Comparison of ENCODE assay signal across 32 cellular contexts in the genomic region with DNA sequence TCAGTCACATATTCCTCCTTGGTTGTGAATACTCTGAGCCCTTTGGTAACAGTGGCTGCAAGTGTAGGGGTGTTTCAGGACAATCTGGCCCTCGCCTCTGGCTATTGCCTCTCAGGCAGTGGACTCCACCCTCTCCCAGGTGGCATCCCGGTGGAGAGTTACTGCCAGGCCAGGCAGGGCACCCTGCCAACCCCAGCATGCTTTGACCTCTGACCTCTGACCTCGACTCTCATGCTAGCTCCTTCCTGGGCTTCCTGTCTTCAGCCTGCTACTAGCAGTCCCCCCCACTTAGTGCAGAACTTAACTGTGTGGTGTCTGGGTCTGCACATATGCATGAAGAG. TPM values are rescaled to one million over a fixed set of nuclear protein-coding genes. Genes with fewer than 3 reads are reported as not detected.
DNase-seq lines count a peak whose midpoint lies in the region; ATAC-seq, FAIRE-seq and TF ChIP-seq lines count a peak whose summit lies in the region.
"Had no signal": no experiment of that assay in that cellular context is flagged by ENCODE, and none has a peak within 500 bp of the region (broad histone marks: within the 10 kb centered on the region; RNA-seq: fewer than 3 reads in every experiment).

No MANE protein-coding gene starts in this region.

- no peak for TF ChIP-seq CTCF in HFFc6 (IDR thresholded peaks at IDR 0.05)
- TF ChIP-seq CTCF in GM12878 (IDR thresholded peaks at IDR 0.05 in 2 of 3, conservative IDR thresholded peaks at IDR 0.05 in 1 of 3; ENCODE audit: control insufficient read depth in 2 of 3, extremely low read depth in 1 of 3, insufficient read depth in 1 of 3, low read depth in 3 of 3, low read length in 3 of 3): no peak
- TF ChIP-seq CTCF in left ventricle myocardium inferior (IDR thresholded peaks at IDR 0.05; ENCODE audit: borderline replicate concordance): no peak

- in situ Hi-C loops in GM12878 (cut with MboI): loop anchor here (5.0 kb wide), 1 partner anchor 49 kb away; no protein-coding TSS in a partner anchor

- no peaks in the 10 kb centered on the region for H4K20me1 ChIP-seq in GM12878 (ENCODE audit: control insufficient read depth, insufficient read depth)

- H3K27ac ChIP-seq in GM12878 (ENCODE audit: control insufficient read depth, insufficient read depth) (no peak overlapping the region), left ventricle myocardium inferior (replicated peaks) (peak overlapping the region; percentile 79), skeletal muscle tissue (ENCODE audit: low read depth, low read length) (peak overlapping the region; percentile 34)
- H3K27ac ChIP-seq: BLaER1 treated with 17β-estradiol and CSF1 and Interleukin-3, amounts not matched to agents 10 nM and 100 nM; PC-9; WERI-Rb-1 had no signal

- H3K27me3 ChIP-seq in GM12878 (replicated peaks in 1 of 2; ENCODE audit: control insufficient read depth in 2 of 2, insufficient read depth in 2 of 2, low read length in 1 of 2) (no peaks in the 10 kb centered on the region), left ventricle myocardium inferior (ENCODE audit: low read depth) (no peaks in the 10 kb centered on the region), skeletal muscle tissue (ENCODE audit: control insufficient read depth in 3 of 3, insufficient read depth in 3 of 3, low read length in 3 of 3) (peaks cover 0 to 3% (median 0%) of the 10 kb centered on the region in 3 donors)
- H3K27me3 ChIP-seq: uterus had no signal

- WGBS in GM12878 (ENCODE audit: insufficient coverage, insufficient replicate concordance, low lambda C conversion rate, missing lambda C conversion rate): 8% methylated on average over 3 of the region's 3 CpGs

- no peak for TF ChIP-seq POLR2A in GM12878 (IDR thresholded peaks at IDR 0.05; ENCODE audit: low read depth, low read length)

- H3K27ac Mint-ChIP-seq in HFFc6: peak overlapping the region; percentile 36
- H3K27ac Mint-ChIP-seq: activated CD4-positive, alpha-beta T cell treated with anti-CD3 and anti-CD28 coated beads, Interleukin-2, amount 10 ng/mL, durations not matched to agents 24 days and 14 days; activated naive CD8-positive, alpha-beta T cell treated with anti-CD3 and anti-CD28 coated beads for 36 hours; natural killer cell had no signal

- no peaks in the 10 kb centered on the region; the same call in 1 of the 2 replicates for H3K79me2 ChIP-seq in GM12878 (ENCODE audit: control insufficient read depth, insufficient read depth, low read length)

- no peak for ATAC-seq in GM12878
- ATAC-seq in HG03039 (IDR thresholded peaks at IDR 0.05; ENCODE audit: unreplicated experiment): no peak
- ATAC-seq in HG03571 (IDR thresholded peaks at IDR 0.05; ENCODE audit: unreplicated experiment): no peak
- ATAC-seq: natural killer cell had no signal

- no peak for FAIRE-seq in GM12878 (lab: Jason Lieb, UNC)
- FAIRE-seq: GM12891, small intestine had no signal

- peaks cover 24% of the 10 kb centered on the region for H3K4me1 ChIP-seq in GM12878 (ENCODE audit: control insufficient read depth, insufficient read depth, low read length)
- H3K4me1 ChIP-seq in left ventricle myocardium inferior: peaks cover 52% of the 10 kb centered on the region
- H3K4me1 ChIP-seq in skeletal muscle tissue (ENCODE audit: control insufficient read depth in 3 of 3, insufficient read depth in 3 of 3, low read length in 3 of 3): peaks cover 18 to 55% (median 45%) of the 10 kb centered on the region in 3 donors

- no peak for TF ChIP-seq RAD21 in GM12878 (IDR thresholded peaks at IDR 0.05; ENCODE audit: insufficient read depth, low read depth, low read length)

- H3K9me3 ChIP-seq in GM12878 (replicated peaks; ENCODE audit: control insufficient read depth, insufficient read depth, low read length) (no peaks in the 10 kb centered on the region), left ventricle myocardium inferior (replicated peaks) (no peaks in the 10 kb centered on the region), skeletal muscle tissue (ENCODE audit: control insufficient read depth in 3 of 3, low read length in 3 of 3) (no peaks in the 10 kb centered on the region)
- H3K9me3 ChIP-seq: BLaER1 treated with 17β-estradiol and CSF1 and Interleukin-3, amounts not matched to agents 10 nM and 100 nM; uterus had no signal

- H3K4me3 ChIP-seq in GM12878: no peak overlapping the region
- no peak overlapping the region for H3K4me3 ChIP-seq in left ventricle myocardium inferior
- H3K4me3 ChIP-seq in skeletal muscle tissue (ENCODE audit: low read length in 3 of 3): no peak overlapping the region
- H3K4me3 ChIP-seq: BLaER1 treated with 17β-estradiol and CSF1 and Interleukin-3, amounts not matched to agents 10 nM and 100 nM; coronary artery; lung; PC-9; uterus had no signal

- H3K4me2 ChIP-seq in GM12878 (ENCODE audit: control insufficient read depth, insufficient read depth): no peak overlapping the region
- H3K4me2 ChIP-seq: BLaER1 treated with 17β-estradiol and CSF1 and Interleukin-3, amounts not matched to agents 10 nM and 100 nM; PC-9 had no signal

- CTCF ChIA-PET in GM12878 (lab: Yijun Ruan, JAX): no interaction called here

- H3K36me3 ChIP-seq in GM12878 (ENCODE audit: control insufficient read depth in 2 of 2, insufficient read depth in 2 of 2, low read length in 1 of 2) (peaks cover 0 to 1% of the 10 kb centered on the region in 2 experiments; a peak in 2 of 4 replicates), left ventricle myocardium inferior (no peaks in the 10 kb centered on the region), skeletal muscle tissue (ENCODE audit: control insufficient read depth in 3 of 3, insufficient read depth in 3 of 3, low read length in 3 of 3) (peaks cover 38 to 41% (median 40%) of the 10 kb centered on the region in 3 donors)
- H3K36me3 ChIP-seq: uterus had no signal

- peaks cover 6% of the 10 kb centered on the region; the same call in 1 of the 2 replicates for H3K36me3 Mint-ChIP-seq in HFFc6 (ENCODE audit: low read depth)
- H3K36me3 Mint-ChIP-seq: activated naive CD8-positive, alpha-beta T cell treated with anti-CD3 and anti-CD28 coated beads for 36 hours; natural killer cell had no signal

- intact Hi-C loops in GM12878 (cut with micrococcal nuclease; ENCODE audit: unreplicated experiment) (no loop called here), left ventricle myocardium inferior (cut with micrococcal nuclease) (no loop called here)

- POLR2A ChIA-PET in GM12878 (lab: Charles Lee): no interaction called here

- RAD21 ChIA-PET in GM12878 (lab: Charles Lee; ENCODE audit: unreplicated experiment): no interaction called here

- SMC1A ChIA-PET in GM12878 (lab: Charles Lee; ENCODE audit: uncharacterized antibody, unreplicated experiment): no interaction called here

- TF ChIP-seq EP300 in GM12878 (IDR thresholded peaks at IDR 0.05; ENCODE audit: borderline replicate concordance in 1 of 2, control insufficient read depth in 1 of 2, low read depth in 2 of 2, low read length in 2 of 2): no peak

- peaks cover 3% of the 10 kb centered on the region; the same call in 1 of the 2 replicates for H3K9me3 Mint-ChIP-seq in HFFc6
- H3K9me3 Mint-ChIP-seq: activated naive CD8-positive, alpha-beta T cell treated with anti-CD3 and anti-CD28 coated beads for 36 hours; natural killer cell had no signal

- DNase-seq in HFFc6 (no peak), GM12878 (ENCODE audit: low read depth, low spot score) (no peak), left ventricle myocardium inferior (no peak), NCI-H2227 (lab: John Stamatoyannopoulos, UW; ENCODE audit: unreplicated experiment) (no peak)
- DNase-seq: activated CD4-positive, alpha-beta T cell treated with anti-CD3 and anti-CD28 coated beads, Interleukin-2, amount 10 ng/mL, durations not matched to agents 24 days and 14 days; activated effector memory CD4-positive, alpha-beta T cell treated with anti-CD3 and anti-CD28 coated beads, Interleukin-2, amount 50 U/mL, for 16 hours; activated naive CD8-positive, alpha-beta T cell treated with anti-CD3 and anti-CD28 coated beads for 36 hours; activated T-cell treated with anti-CD3 and anti-CD28 coated beads, Interleukin-2, amount 50 U/mL, for 1 hour; anterior cingulate cortex; effector CD8-positive, alpha-beta T cell; H9; islet precursor cell; MV-4-11; natural killer cell; NCI-H1436 treated with DMSO at 0.1 percent for 48 hours; NCI-H2081 treated with DMSO at 0.1 percent for 48 hours; NCI-H345; nucleus accumbens; PC-9; small intestine; stimulated activated naive CD4-positive, alpha-beta T cell; T-helper 9 cell; WERI-Rb-1 had no signal

- no TSS peak for BruUV-seq in GM12878 (replicated peaks; lab: Mats Ljungman, UMichigan)

- H3K4me1 Mint-ChIP-seq in HFFc6 (ENCODE audit: low read depth): peaks cover 29% of the 10 kb centered on the region

- peak overlapping the region; percentile 58 for H3K4me3 Mint-ChIP-seq in HFFc6
- H3K4me3 Mint-ChIP-seq: activated CD4-positive, alpha-beta T cell treated with anti-CD3 and anti-CD28 coated beads, Interleukin-2, amount 10 ng/mL, durations not matched to agents 24 days and 14 days; activated naive CD8-positive, alpha-beta T cell treated with anti-CD3 and anti-CD28 coated beads for 36 hours; H9; natural killer cell had no signal

- peaks cover 26% of the 10 kb centered on the region for H3K27me3 Mint-ChIP-seq in HFFc6 (ENCODE audit: insufficient read depth)

- H3K9ac ChIP-seq in GM12878 (ENCODE audit: control insufficient read depth, insufficient read depth, low read length): no peak overlapping the region
- H3K9ac ChIP-seq in skeletal muscle tissue (ENCODE audit: low read depth in 1 of 3, low read length in 3 of 3): no peak overlapping the region
- H3K9ac ChIP-seq: BLaER1 treated with 17β-estradiol and CSF1 and Interleukin-3, amounts not matched to agents 10 nM and 100 nM had no signal

- no peak overlapping the region for H2AFZ ChIP-seq in GM12878 (ENCODE audit: control insufficient read depth, low read depth, low read length)
- H2AFZ ChIP-seq: PC-9 had no signal

RNA-seq across cellular contexts. Expression of gene TM6SF1, which starts 5.5 kb away (rescaled TPM):
- total RNA-seq in HFFc6 (2021; fragmentation: NEBNext Ultra II Directional; extraction: Animal tissue kit (Norgen Biotek cat#: 25700)): under 1 TPM in 4 of 6 experiments, not detected in 2; 0.25 to 0.46 (median 0.42) TPM
- total RNA-seq in GM12878 (2013; cell fraction: nucleolus; rRNA removed): 0.81 and 0.98 TPM in 2 replicates
- total RNA-seq in GM12878 (2014; rRNA removed) (0.56 and 0.98 TPM in 2 replicates), GM12878 (2014; rRNA removed; fragmentation: Illumina TruSeq; extraction: Trizol) (0.92 and 1.2 TPM in 2 replicates), GM12878 (2021) (1.1 and 1.2 TPM in 2 replicates), left ventricle myocardium inferior (4.7 TPM), skeletal muscle tissue (28.7 TPM)
- 2.1 TPM for polyA plus RNA-seq in GM12878 (2011; ENCODE audit: low read depth)
- polyA plus RNA-seq in GM12878 (2011; rRNA removed) (1.1 and 1.3 TPM in 2 replicates), GM12878 (2014; fragmentation: Illumina TruSeq; extraction: Trizol) (0.82 and 1.1 TPM in 2 replicates), GM12878 (2014; fragmentation: Nextera tagmentation; extraction: Ambion mirVana) (1 to 10 TPM in 1 of 2 experiments, under 1 TPM in 1; 0.90 to 2.3 TPM), GM12878 (2014; rRNA removed) (0.78 and 0.84 TPM in 2 replicates), GM12878 (2016; fragmentation: Nextera tagmentation; extraction: Ambion mirVana) (1 to 10 TPM; 1.2 to 2.7 TPM)
- 0.52 and 0.70 TPM in 2 replicates for polyA plus RNA-seq in GM12878 (2011; cell fraction: cytosol; rRNA removed)
- 1.1 and 1.8 TPM in 2 replicates for polyA plus RNA-seq in GM12878 (2011; cell fraction: nucleus; rRNA removed)
- 1.9 and 4.4 TPM in 2 replicates for polyA plus RNA-seq in GM12878 (2012)
- 1.3 TPM in 1 of 2 replicates, not detected in the other for polyA minus RNA-seq in GM12878 (2011; rRNA and poly(A)+ RNA removed)
- not detected in 2 replicates for polyA minus RNA-seq in GM12878 (2011; cell fraction: cytosol; rRNA and poly(A)+ RNA removed)
- polyA minus RNA-seq in GM12878 (2011; cell fraction: nucleus; rRNA and poly(A)+ RNA removed): 0.60 and 0.86 TPM in 2 replicates
- total RNA-seq: LHCN-M2, PC-9 had no signal

RNA-seq across cellular contexts. Expression of gene BTBD1, which starts 45.9 kb away (rescaled TPM):
- total RNA-seq in HFFc6 (2021; fragmentation: NEBNext Ultra II Directional; extraction: Animal tissue kit (Norgen Biotek cat#: 25700)): 10 to 100 TPM; 62.2 to 74.8 (median 69.4) TPM
- 81.8 and 91.0 TPM in 2 replicates for total RNA-seq in GM12878 (2013; cell fraction: nucleolus; rRNA removed)
- total RNA-seq in GM12878 (2014; rRNA removed) (90.4 and 92.4 TPM in 2 replicates), GM12878 (2014; rRNA removed; fragmentation: Illumina TruSeq; extraction: Trizol) (75.4 and 76.9 TPM in 2 replicates), GM12878 (2021) (62.0 and 70.8 TPM in 2 replicates), left ventricle myocardium inferior (169 TPM), skeletal muscle tissue (99.7 TPM)
- polyA plus RNA-seq in GM12878 (2011; ENCODE audit: low read depth): 24.3 TPM
- polyA plus RNA-seq in GM12878 (2011; rRNA removed) (89.6 and 133 TPM in 2 replicates), GM12878 (2014; fragmentation: Illumina TruSeq; extraction: Trizol) (77.0 and 87.6 TPM in 2 replicates), GM12878 (2014; fragmentation: Nextera tagmentation; extraction: Ambion mirVana) (10 to 100 TPM; 17.5 to 38.9 TPM), GM12878 (2014; rRNA removed) (54.1 and 57.1 TPM in 2 replicates), GM12878 (2016; fragmentation: Nextera tagmentation; extraction: Ambion mirVana) (10 to 100 TPM; 73.0 to 73.1 TPM)
- 40.1 and 43.1 TPM in 2 replicates for polyA plus RNA-seq in GM12878 (2011; cell fraction: cytosol; rRNA removed)
- polyA plus RNA-seq in GM12878 (2011; cell fraction: nucleus; rRNA removed): 33.3 and 35.5 TPM in 2 replicates
- 43.7 and 47.7 TPM in 2 replicates for polyA plus RNA-seq in GM12878 (2012)
- polyA minus RNA-seq in GM12878 (2011; rRNA and poly(A)+ RNA removed): 60.2 and 93.3 TPM in 2 replicates
- 41.0 and 48.2 TPM in 2 replicates for polyA minus RNA-seq in GM12878 (2011; cell fraction: cytosol; rRNA and poly(A)+ RNA removed)
- 28.3 and 41.4 TPM in 2 replicates for polyA minus RNA-seq in GM12878 (2011; cell fraction: nucleus; rRNA and poly(A)+ RNA removed)
